In genomic region chr11:57205046-57205671, GRCh38 we compare ENCODE assay signal across 10 cellular contexts. TPM values are rescaled to one million over a fixed set of nuclear protein-coding genes. Genes with fewer than 3 reads are reported as not detected.
DNase-seq lines count a peak whose midpoint lies in the region; ATAC-seq and TF ChIP-seq lines count a peak whose summit lies in the region.
"Had no signal": no experiment of that assay in that cellular context is flagged by ENCODE, and none has a peak within 500 bp of the region (broad histone marks: within the 10 kb centered on the region; RNA-seq: fewer than 3 reads in every experiment).

No MANE protein-coding gene starts in this region.

- H3K4me1 ChIP-seq in neural progenitor cell, result peaks cover 41% of the 10 kb centered on the region

- CTCF ChIA-PET in WTC11 (lab: Charles Lee), result interaction anchor here (1.2 to 3.2 kb wide), 5 partner anchors 8 to 364 kb away, joined by 3 to 48 read pairs (median 7); no protein-coding TSS in a partner anchor

- no peak overlapping the region for H3K4me3 ChIP-seq in neural progenitor cell

- no peak overlapping the region for H3K27ac ChIP-seq in neural progenitor cell

- no peak for TF ChIP-seq CTCF in WTC11 (IDR thresholded peaks at IDR 0.05)
- TF ChIP-seq CTCF in neural progenitor cell (IDR thresholded peaks at IDR 0.05), result no peak
- no peak for TF ChIP-seq CTCF in type B pancreatic cell (conservative IDR thresholded peaks at IDR 0.05)

- H3K36me3 Mint-ChIP-seq in WTC11 (no peaks in the 10 kb centered on the region), neural progenitor cell (peaks cover 2% of the 10 kb centered on the region), type B pancreatic cell (no peaks in the 10 kb centered on the region)

- H3K27me3 Mint-ChIP-seq in WTC11 (ENCODE audit: low read depth) (peaks cover 4% of the 10 kb centered on the region), neural progenitor cell (ENCODE audit: insufficient read depth, low read depth) (peaks cover 14% of the 10 kb centered on the region), type B pancreatic cell (peaks cover 17% of the 10 kb centered on the region)

- H3K4me3 Mint-ChIP-seq in WTC11 (peak overlapping the region; percentile 28; the same call in 1 of the 2 replicates), neural progenitor cell (no peak overlapping the region), type B pancreatic cell (no peak overlapping the region)
- H3K4me3 Mint-ChIP-seq: central memory CD8-positive, alpha-beta T cell had no signal

- H3K9me3 Mint-ChIP-seq in WTC11 (peaks cover 5% of the 10 kb centered on the region; the same call in 1 of the 2 replicates), neural progenitor cell (peaks cover 2% of the 10 kb centered on the region), type B pancreatic cell (no peaks in the 10 kb centered on the region)
- H3K9me3 Mint-ChIP-seq: central memory CD8-positive, alpha-beta T cell had no signal

- H3K27me3 ChIP-seq in neural progenitor cell, result no peaks in the 10 kb centered on the region

- H3K79me2 ChIP-seq in neural progenitor cell (ENCODE audit: low read depth), result no peaks in the 10 kb centered on the region

- no peak overlapping the region for H2AFZ ChIP-seq in neural progenitor cell (replicated peaks)

- no peaks in the 10 kb centered on the region for H3K36me3 ChIP-seq in neural progenitor cell

- no peaks in the 10 kb centered on the region for H3F3A ChIP-seq in neural progenitor cell (ENCODE audit: low read depth)

- H3K4me1 Mint-ChIP-seq in WTC11 (peaks cover 39% of the 10 kb centered on the region), neural progenitor cell (peaks cover 34% of the 10 kb centered on the region), type B pancreatic cell (ENCODE audit: unreplicated experiment) (peaks cover 22% of the 10 kb centered on the region)
- H3K4me1 Mint-ChIP-seq: central memory CD8-positive, alpha-beta T cell had no signal

- H3K9ac ChIP-seq in neural progenitor cell, result no peak overlapping the region

- no peaks in the 10 kb centered on the region for H4K20me1 ChIP-seq in neural progenitor cell (ENCODE audit: low read depth)

- ATAC-seq in WTC11 (peak; percentile 89), HG03280 (IDR thresholded peaks at IDR 0.05; ENCODE audit: unreplicated experiment) (no peak), HG03175 (IDR thresholded peaks at IDR 0.05; ENCODE audit: unreplicated experiment) (no peak)

- no peak overlapping the region for H3K4me2 ChIP-seq in neural progenitor cell

- no peaks in the 10 kb centered on the region for H3K9me3 ChIP-seq in neural progenitor cell (ENCODE audit: low read depth)

- DNase-seq in GM04503 (ENCODE audit: low read depth), result peak; percentile 65
- DNase-seq in WTC11 (ENCODE audit: low spot score), result no peak
- DNase-seq in foreskin melanocyte, result peak; percentile 29
- DNase-seq in neural progenitor cell (ENCODE audit: low spot score), result no peak
- no peak for DNase-seq in type B pancreatic cell (ENCODE audit: extremely low spot score, unreplicated experiment)
- DNase-seq in NCI-H1694 (lab: John Stamatoyannopoulos, UW), result no peak

- POLR2A ChIA-PET in WTC11 (lab: Charles Lee), result interaction anchor here (0.6 kb wide), 1 partner anchor 8 kb away, joined by 4 read pairs; no protein-coding TSS in a partner anchor

- peak overlapping the region; percentile 85; the same call in 1 of the 2 replicates for H3K27ac Mint-ChIP-seq in WTC11
- peak overlapping the region; percentile 28 for H3K27ac Mint-ChIP-seq in neural progenitor cell
- no peak overlapping the region for H3K27ac Mint-ChIP-seq in type B pancreatic cell

TF ChIP-seq in WTC11, 78 proteins besides CTCF, POLR2A, EP300 and RAD21:
- TF ChIP-seq ZBTB43 (CRISPR knock-in tag; IDR thresholded peaks at IDR 0.05) (0 out of 2 replicates have a peak, but pooled peaks have one; percentile 62), GRHL2 (CRISPR knock-in tag; IDR thresholded peaks at IDR 0.05; ENCODE audit: insufficient replicate concordance, severe bottlenecking) (no peak), PRDM15 (CRISPR knock-in tag; IDR thresholded peaks at IDR 0.05) (no peak)
TF ChIP-seq in WTC11: peak in this region for 1.

RNA-seq across cellular contexts. Expression of gene LRRC55, which starts 23.4 kb away (rescaled TPM):
- total RNA-seq in WTC11 (2021) (0.46 to 0.79 TPM (median 0.71 TPM) in 3 replicates), neural progenitor cell (ENCODE audit: low replicate concordance) (1.4 and 2.2 TPM in 2 replicates), type B pancreatic cell (ENCODE audit: low replicate concordance) (0.48 and 2.9 TPM in 2 replicates)

RNA-seq across cellular contexts. Expression of gene APLNR, which starts 31.9 kb away (rescaled TPM):
- 0.53 to 0.89 TPM (median 0.66 TPM) in 3 replicates for total RNA-seq in WTC11 (2021)
- 1.6 and 1.8 TPM in 2 replicates for total RNA-seq in neural progenitor cell (ENCODE audit: low replicate concordance)
- 0.36 and 2.0 TPM in 2 replicates for total RNA-seq in type B pancreatic cell (ENCODE audit: low replicate concordance)
- total RNA-seq: kidney epithelial cell had no signal

Comparison
In these comparisons a context has a peak if more than half of its experiments do, and no peak if none do; other contexts are left out.
1. DNase-seq: peak in GM04503 (single experiment) and foreskin melanocyte (single experiment); none in WTC11 (single experiment), neural progenitor cell (single experiment), type B pancreatic cell (single experiment) and NCI-H1694 (single experiment).